ENCODE assay signal across 9 cellular contexts in genomic region chr14:75236897-75237296, GRCh38. TPM values are rescaled to one million over a fixed set of nuclear protein-coding genes. Genes with fewer than 3 reads are reported as not detected.
A peak's percentile ranks its signal among the peaks of the same experiment; 100 is the strongest.
DNase-seq lines count a peak whose midpoint lies in the region; ATAC-seq and TF ChIP-seq lines count a peak whose summit lies in the region.
"Had no signal": no experiment of that assay in that cellular context is flagged by ENCODE, and none has a peak within 500 bp of the region (broad histone marks: within the 10 kb centered on the region; RNA-seq: fewer than 3 reads in every experiment).

No MANE protein-coding gene starts in this region.

- WGBS in right cardiac atrium = 44% methylated on average over 8 of the region's 8 CpGs
- WGBS in trophoblast cell (ENCODE audit: extremely low coverage, insufficient coverage, insufficient read length) = no CpG with 5 or more reads among the region's 8 CpGs

- no peak overlapping the region for H3K4me2 ChIP-seq in trophoblast cell (ENCODE audit: low read length)

- TF ChIP-seq CTCF in cardiac muscle cell (IDR thresholded peaks at IDR 0.05; ENCODE audit: low read depth, low read length) = no peak
- no peak for TF ChIP-seq CTCF in brain microvascular endothelial cell (IDR thresholded peaks at IDR 0.05; ENCODE audit: low read depth, low read length, missing control alignments)

- ATAC-seq in right cardiac atrium = peak in 1 of 2 donors; percentile 2
- ATAC-seq: activated CD4-positive, alpha-beta T cell treated with anti-CD3 and anti-CD28 coated beads for 36 hours had no signal

- H3K36me3 ChIP-seq in cardiac muscle cell = no peaks in the 10 kb centered on the region
- no peaks in the 10 kb centered on the region for H3K36me3 ChIP-seq in trophoblast cell (ENCODE audit: control insufficient read depth in 1 of 2, insufficient read depth in 2 of 2, low read length in 2 of 2)
- no peaks in the 10 kb centered on the region for H3K36me3 ChIP-seq in effector memory CD4-positive, alpha-beta T cell (ENCODE audit: control insufficient read depth, insufficient read depth, low read length)
- H3K36me3 ChIP-seq in brain microvascular endothelial cell (replicated peaks) = no peaks in the 10 kb centered on the region

- DNase-seq in cardiac muscle cell (ENCODE audit: low read depth in 1 of 2, low spot score in 1 of 2) = no peak
- no peak for DNase-seq in cardiac septum (ENCODE audit: low spot score)
- DNase-seq in right cardiac atrium = no peak
- DNase-seq in trophoblast cell = no peak
- DNase-seq in SW480 (ENCODE audit: low spot score) = no peak
- DNase-seq in effector memory CD4-positive, alpha-beta T cell = no peak
- DNase-seq in activated CD4-positive, CD25-positive, alpha-beta regulatory T cell (lab: John Stamatoyannopoulos, UW) = no peak
- no peak for DNase-seq in brain microvascular endothelial cell
- DNase-seq: activated CD4-positive, alpha-beta T cell treated with anti-CD3 and anti-CD28 coated beads for 36 hours had no signal

- H3K4me3 ChIP-seq in cardiac muscle cell (no peak overlapping the region), right cardiac atrium (ENCODE audit: low read length) (no peak overlapping the region), trophoblast cell (ENCODE audit: low read depth, low read length) (no peak overlapping the region), brain microvascular endothelial cell (ENCODE audit: low read depth, low read length) (no peak overlapping the region)
- no peak overlapping the region for H3K4me3 ChIP-seq in effector memory CD4-positive, alpha-beta T cell (ENCODE audit: insufficient read depth, low read depth, low read length, poor library complexity, severe bottlenecking)

- H4K8ac ChIP-seq in trophoblast cell (ENCODE audit: low read depth, low read length) = no peak overlapping the region

- intact Hi-C loops in cardiac septum (cut with DNase I) (loop anchor here (1.0 to 5.0 kb wide), 2 partner anchors 40 to 55 kb away; no protein-coding TSS in a partner anchor), right cardiac atrium (cut with DNase I) (loop anchor here in 2 of 4 donors (10.0 kb wide), 2 partner anchors 52 to 58 kb away; no protein-coding TSS in a partner anchor)

- H3K4me1 ChIP-seq in cardiac muscle cell (ENCODE audit: low read depth) (peaks cover 41% of the 10 kb centered on the region), right cardiac atrium (ENCODE audit: control insufficient read depth, insufficient read depth, low read length) (peaks cover 6% of the 10 kb centered on the region), trophoblast cell (ENCODE audit: control insufficient read depth in 1 of 2, insufficient read depth in 2 of 2, low read length in 2 of 2) (peaks cover 5 to 6% of the 10 kb centered on the region in 2 experiments)
- peaks cover 5% of the 10 kb centered on the region for H3K4me1 ChIP-seq in effector memory CD4-positive, alpha-beta T cell (ENCODE audit: control insufficient read depth, insufficient read depth, low read length, poor library complexity, severe bottlenecking)

- H3K27me3 ChIP-seq in cardiac muscle cell = no peaks in the 10 kb centered on the region
- H3K27me3 ChIP-seq in right cardiac atrium (ENCODE audit: control insufficient read depth, insufficient read depth) = no peaks in the 10 kb centered on the region
- no peaks in the 10 kb centered on the region for H3K27me3 ChIP-seq in trophoblast cell (ENCODE audit: insufficient read depth, low read length)
- no peaks in the 10 kb centered on the region for H3K27me3 ChIP-seq in effector memory CD4-positive, alpha-beta T cell (replicated peaks; ENCODE audit: control insufficient read depth, insufficient read depth, low read length, poor library complexity, severe bottlenecking)
- no peaks in the 10 kb centered on the region for H3K27me3 ChIP-seq in brain microvascular endothelial cell (replicated peaks)

- no peak overlapping the region for H2AK5ac ChIP-seq in trophoblast cell (ENCODE audit: low read length)

- peak overlapping the region; percentile 99 for H3K27ac ChIP-seq in cardiac muscle cell
- H3K27ac ChIP-seq in right cardiac atrium (ENCODE audit: low read length) = peak overlapping the region; percentile 88
- H3K27ac ChIP-seq in trophoblast cell (ENCODE audit: low read depth, low read length) = no peak overlapping the region
- no peak overlapping the region for H3K27ac ChIP-seq in effector memory CD4-positive, alpha-beta T cell (ENCODE audit: insufficient read depth, low read length, poor library complexity, severe bottlenecking)
- H3K27ac ChIP-seq in brain microvascular endothelial cell = no peak overlapping the region

- H2BK12ac ChIP-seq in trophoblast cell (ENCODE audit: low read length) = no peak overlapping the region

- in situ Hi-C loops in brain microvascular endothelial cell (cut with HindIII; ENCODE audit: low pct_ligation_motif_present, low sequenced_read_pairs) = no loop called here

- no peak overlapping the region for H2BK5ac ChIP-seq in trophoblast cell (ENCODE audit: low read depth, low read length, poor library complexity)

- no peak overlapping the region for H4K12ac ChIP-seq in trophoblast cell (ENCODE audit: low read depth, low read length)

- no peaks in the 10 kb centered on the region for H3K79me2 ChIP-seq in trophoblast cell (ENCODE audit: control insufficient read depth, insufficient read depth, low read length, poor library complexity)

- no peak overlapping the region for H3K23ac ChIP-seq in trophoblast cell (ENCODE audit: low read length)

- peak overlapping the region; percentile 7 for H4K91ac ChIP-seq in trophoblast cell (ENCODE audit: low read depth, low read length)

- H3K9me3 ChIP-seq in cardiac muscle cell (ENCODE audit: low read depth) = no peaks in the 10 kb centered on the region
- no peaks in the 10 kb centered on the region for H3K9me3 ChIP-seq in right cardiac atrium (ENCODE audit: control insufficient read depth, low read length)
- no peaks in the 10 kb centered on the region for H3K9me3 ChIP-seq in trophoblast cell (ENCODE audit: insufficient read depth, low read depth, low read length)
- H3K9me3 ChIP-seq in effector memory CD4-positive, alpha-beta T cell (ENCODE audit: control insufficient read depth, low read length) = no peaks in the 10 kb centered on the region

- H3K18ac ChIP-seq in trophoblast cell (ENCODE audit: low read length) = no peak overlapping the region

- no peak overlapping the region for H3K4ac ChIP-seq in trophoblast cell (ENCODE audit: low read depth, low read length)

- H3K9ac ChIP-seq in trophoblast cell (ENCODE audit: low read length) = no peak overlapping the region

- no peak overlapping the region for H3K14ac ChIP-seq in trophoblast cell (ENCODE audit: low read length)

- H3K79me1 ChIP-seq in trophoblast cell (ENCODE audit: low read length) = peaks cover 4% of the 10 kb centered on the region

- no peak overlapping the region for H2AFZ ChIP-seq in trophoblast cell (ENCODE audit: insufficient read depth, low read length, poor library complexity)

- H2BK120ac ChIP-seq in trophoblast cell (ENCODE audit: insufficient read depth, low read length, poor library complexity) = no peak overlapping the region

RNA-seq across cellular contexts. Expression of gene FOS, which starts 41.7 kb away (rescaled TPM):
- total RNA-seq in cardiac muscle cell = 44.3 and 66.0 TPM in 2 replicates
- 45.3 and 55.3 TPM in 2 replicates for polyA plus RNA-seq in cardiac muscle cell
- total RNA-seq in cardiac septum = 25.8 TPM
- 100 to 1,000 TPM in 1 of 4 donors, 10 to 100 TPM in 3; 15.7 to 244 (median 46.3) TPM for total RNA-seq in right cardiac atrium
- polyA plus RNA-seq in right cardiac atrium = 144 TPM
- 26.6 and 30.7 TPM in 2 replicates for polyA plus RNA-seq in trophoblast cell (2013)

Comparison
In these comparisons a context has a peak if more than half of its experiments do, and no peak if none do; other contexts are left out.
1. H3K27ac ChIP-seq: peak in cardiac muscle cell (single experiment) and right cardiac atrium (single experiment); none in trophoblast cell (single experiment), effector memory CD4-positive, alpha-beta T cell (single experiment) and brain microvascular endothelial cell (single experiment).